Comparison of ENCODE assay signal across 8 cellular contexts in the genomic region with DNA sequence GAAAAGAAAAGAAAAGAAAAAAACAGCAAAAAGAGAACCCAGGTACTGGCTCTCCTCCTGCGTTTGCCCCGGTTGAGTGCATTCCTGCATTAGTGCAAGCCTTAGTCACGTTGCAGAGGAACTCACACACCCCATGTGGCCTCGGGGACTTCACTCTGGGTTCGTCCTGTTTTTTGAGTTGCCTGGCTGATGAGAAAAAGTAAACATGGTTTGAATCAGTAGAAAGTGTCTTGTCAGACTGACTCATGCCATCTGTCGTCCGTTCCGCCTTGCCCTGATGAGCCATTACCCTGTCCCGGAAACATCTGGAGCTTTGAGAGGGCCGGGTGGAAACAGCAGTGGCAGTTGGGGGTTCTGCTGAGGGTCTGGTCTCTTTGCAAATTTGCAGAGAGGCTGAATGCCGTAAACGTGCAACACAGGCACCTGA. TPM values are rescaled to one million over a fixed set of nuclear protein-coding genes. Genes with fewer than 3 reads are reported as not detected.
A peak's percentile ranks its signal among the peaks of the same experiment; 100 is the strongest.
DNase-seq lines count a peak whose midpoint lies in the region; ATAC-seq and TF ChIP-seq lines count a peak whose summit lies in the region.

No MANE protein-coding gene starts in this region.

- no peak for TF ChIP-seq POLR2A in vagina (IDR thresholded peaks at IDR 0.05)

- H2AFZ ChIP-seq in neuronal stem cell (ENCODE audit: low read length), result no peak overlapping the region

- POLR2A ChIA-PET in AG04450 (lab: Yijun Ruan, JAX), result no interaction called here

- no CpG with 5 or more reads among the region's 12 CpGs for WGBS in neuronal stem cell (ENCODE audit: extremely low coverage in 2 of 2, insufficient read length in 2 of 2, insufficient replicate concordance in 1 of 2), 2 donors

- H3K4me2 ChIP-seq in neuronal stem cell (ENCODE audit: insufficient read depth, low read length, poor library complexity, severe bottlenecking), result no peak overlapping the region

- H3K9me3 ChIP-seq in AG04450 (ENCODE audit: control insufficient read depth, insufficient read depth, low read length) (no peaks in the 10 kb centered on the region), neuronal stem cell (replicated peaks in 1 of 2; ENCODE audit: control insufficient read depth in 2 of 2, insufficient read depth in 1 of 2, low read depth in 1 of 2, low read length in 2 of 2) (peaks cover 0 to 3% of the 10 kb centered on the region in 2 donors), vagina (no peaks in the 10 kb centered on the region)

- H3K4me3 ChIP-seq in AG04450 (ENCODE audit: low read depth, low read length), result no peak overlapping the region
- H3K4me3 ChIP-seq in neuronal stem cell (ENCODE audit: low read length in 2 of 2), result no peak overlapping the region
- peak overlapping the region in 1 of 2 donors; percentile 9 for H3K4me3 ChIP-seq in vagina

- peaks cover 8% of the 10 kb centered on the region for H3K79me1 ChIP-seq in neuronal stem cell (ENCODE audit: low read depth, low read length)

- H4K91ac ChIP-seq in neuronal stem cell (ENCODE audit: low read depth, low read length, poor library complexity), result no peak overlapping the region

- no peak overlapping the region for H3K4ac ChIP-seq in neuronal stem cell (ENCODE audit: low read length)

- peak; percentile 91 for ATAC-seq in GM19372 (IDR thresholded peaks at IDR 0.05; ENCODE audit: low read depth, unreplicated experiment)
- peak; percentile 89 for ATAC-seq in HG03457 (IDR thresholded peaks at IDR 0.05; ENCODE audit: unreplicated experiment)
- ATAC-seq in esophagus mucosa, result peak; percentile 90

- H3K4me1 ChIP-seq in neuronal stem cell (ENCODE audit: control insufficient read depth in 2 of 2, insufficient read depth in 1 of 2, low read depth in 1 of 2, low read length in 2 of 2) (peaks cover 36 to 61% of the 10 kb centered on the region in 2 donors), vagina (peaks cover 87% of the 10 kb centered on the region)

- peak overlapping the region; percentile 54 for H3K27ac ChIP-seq in AG04450 (ENCODE audit: low read depth, low read length)
- H3K27ac ChIP-seq in neuronal stem cell (replicated peaks; ENCODE audit: low read length), result no peak overlapping the region
- peak overlapping the region; percentile 38 for H3K27ac ChIP-seq in vagina

- peak overlapping the region; percentile 7 for H3K18ac ChIP-seq in neuronal stem cell (ENCODE audit: low read length)

- H4K8ac ChIP-seq in neuronal stem cell (ENCODE audit: low read depth, low read length), result no peak overlapping the region

- H2BK15ac ChIP-seq in neuronal stem cell (ENCODE audit: low read length), result no peak overlapping the region

- H2BK12ac ChIP-seq in neuronal stem cell (ENCODE audit: low read length), result no peak overlapping the region

- H3K27me3 ChIP-seq in AG04450 (ENCODE audit: control insufficient read depth, insufficient read depth, low read length), result no peaks in the 10 kb centered on the region
- H3K27me3 ChIP-seq in neuronal stem cell (ENCODE audit: control insufficient read depth in 3 of 3, insufficient read depth in 3 of 3, low read depth in 1 of 3, low read length in 3 of 3), result no peaks in the 10 kb centered on the region
- H3K27me3 ChIP-seq in vagina, result no peaks in the 10 kb centered on the region

- H3K36me3 ChIP-seq in neuronal stem cell (replicated peaks in 1 of 2; ENCODE audit: control insufficient read depth in 2 of 2, insufficient read depth in 2 of 2, low read length in 2 of 2) (peaks cover 4 to 8% of the 10 kb centered on the region in 2 donors), vagina (no peaks in the 10 kb centered on the region)

- DNase-seq in AG04450 (ENCODE audit: low read depth, low spot score) (peak; percentile 59), neuronal stem cell (ENCODE audit: low spot score) (no peak), vagina (ENCODE audit: extremely low spot score in 2 of 2) (no peak), occipital lobe (lab: John Stamatoyannopoulos, UW) (no peak)
- peak; percentile 40 to 62 for DNase-seq in activated CD4-positive, alpha-beta T cell treated with anti-CD3 and anti-CD28 coated beads, Interleukin-2, amount 50 U/mL, for 24 hours (ENCODE audit: low read depth in 1 of 2, low spot score in 1 of 2)

- intact Hi-C loops in vagina (cut with DNase I), result no loop called here

- H3K23ac ChIP-seq in neuronal stem cell (ENCODE audit: low read depth, low read length, poor library complexity), result no peak overlapping the region

- H2BK120ac ChIP-seq in neuronal stem cell (ENCODE audit: low read depth, low read length), result no peak overlapping the region

- H3K14ac ChIP-seq in neuronal stem cell (ENCODE audit: low read length), result no peak overlapping the region

- H2AK5ac ChIP-seq in neuronal stem cell (ENCODE audit: low read depth, low read length), result no peak overlapping the region

- no peak for TF ChIP-seq CTCF in AG04450 (IDR thresholded peaks at IDR 0.05; ENCODE audit: low read depth, low read length)
- TF ChIP-seq CTCF in vagina (IDR thresholded peaks at IDR 0.05), result no peak

- H2BK5ac ChIP-seq in neuronal stem cell (ENCODE audit: low read length), result no peak overlapping the region

- H3K9ac ChIP-seq in neuronal stem cell (ENCODE audit: low read depth, low read length, poor library complexity), result no peak overlapping the region

- CTCF ChIA-PET in AG04450 (lab: Charles Lee), result no interaction called here

RNA-seq across cellular contexts. Expression of gene CD99, which starts 16.3 kb away (rescaled TPM):
- polyA plus RNA-seq in AG04450 (2011; rRNA removed), result 355 and 369 TPM in 2 replicates
- 145 and 147 TPM in 2 replicates for polyA minus RNA-seq in AG04450 (2011; rRNA and poly(A)+ RNA removed)
- total RNA-seq in esophagus mucosa, result 100 TPM
- 460 TPM for polyA plus RNA-seq in neuronal stem cell (2013, experiment 1 of 2)
- 454 TPM for polyA plus RNA-seq in neuronal stem cell (2013, experiment 2 of 2)
- total RNA-seq in vagina, result 282 TPM
- 7.2 TPM for total RNA-seq in occipital lobe

RNA-seq across cellular contexts. Expression of gene XG, which starts 44.5 kb away (rescaled TPM):
- not detected in 2 replicates for polyA plus RNA-seq in AG04450 (2011; rRNA removed)
- polyA minus RNA-seq in AG04450 (2011; rRNA and poly(A)+ RNA removed), result not detected in 2 replicates
- total RNA-seq in esophagus mucosa (14.2 TPM), vagina (5.9 TPM), occipital lobe (not detected)
- not detected for polyA plus RNA-seq in neuronal stem cell (2013, experiment 1 of 2)
- 0.03 TPM for polyA plus RNA-seq in neuronal stem cell (2013, experiment 2 of 2)

Comparison
In these comparisons a context has a peak if more than half of its experiments do, and no peak if none do; other contexts are left out.
1. DNase-seq: peak in AG04450 (single experiment) and activated CD4-positive, alpha-beta T cell treated with anti-CD3 and anti-CD28 coated beads, Interleukin-2, amount 50 U/mL, for 24 hours (2 of 2); none in neuronal stem cell (single experiment), vagina (0 of 2) and occipital lobe (single experiment).
2. RNA of gene CD99, which starts 16.3 kb away (total RNA-seq): 282 TPM in vagina (single experiment) and 100 TPM in esophagus mucosa (single experiment); 7.2 TPM in occipital lobe (single experiment); every median in the first group is over 10 times any median in the second.
3. Peak in every context shown above with its lines, with median percentiles within 50 percentile points of each other: ATAC-seq.